ENCODE assay signal across 18 cellular contexts in genomic region chr16:77834600-77834963, GRCh38. TPM values are rescaled to one million over a fixed set of nuclear protein-coding genes. Genes with fewer than 3 reads are reported as not detected.
DNase-seq lines count a peak whose midpoint lies in the region; ATAC-seq and TF ChIP-seq lines count a peak whose summit lies in the region.
"Had no signal": no experiment of that assay in that cellular context is flagged by ENCODE, and none has a peak within 500 bp of the region (broad histone marks: within the 10 kb centered on the region; RNA-seq: fewer than 3 reads in every experiment).

No MANE protein-coding gene starts in this region.

- H3K4me1 Mint-ChIP-seq in Calu3 (ENCODE audit: low read depth, unreplicated experiment) = peaks cover 9% of the 10 kb centered on the region

- peaks cover 3% of the 10 kb centered on the region for H3K9me3 Mint-ChIP-seq in Calu3 (ENCODE audit: low read depth, unreplicated experiment)
- H3K9me3 Mint-ChIP-seq: activated CD4-positive, alpha-beta memory T cell treated with anti-CD3 and anti-CD28 coated beads for 36 hours had no signal

- no peaks in the 10 kb centered on the region for H3K36me3 Mint-ChIP-seq in Calu3 (ENCODE audit: insufficient read depth, unreplicated experiment)
- H3K36me3 Mint-ChIP-seq: activated CD4-positive, alpha-beta memory T cell treated with anti-CD3 and anti-CD28 coated beads for 36 hours had no signal

- no peak overlapping the region for H3K27ac Mint-ChIP-seq in Calu3 (ENCODE audit: unreplicated experiment)
- H3K27ac Mint-ChIP-seq: activated CD4-positive, alpha-beta memory T cell treated with anti-CD3 and anti-CD28 coated beads for 36 hours had no signal

- H3K4me1 ChIP-seq in HUES48 (ENCODE audit: control insufficient read depth, insufficient read depth, low read length) = peaks cover 14% of the 10 kb centered on the region

- H3K36me3 ChIP-seq in HUES48 (ENCODE audit: control insufficient read depth, insufficient read depth, low read length) = peaks cover 17% of the 10 kb centered on the region
- H3K36me3 ChIP-seq: tibial artery had no signal

- peaks cover 33% of the 10 kb centered on the region for H3K27me3 Mint-ChIP-seq in Calu3 (ENCODE audit: unreplicated experiment)

- CTCF ChIA-PET in AG04450 (lab: Charles Lee) = interaction anchor here (1.3 to 2.9 kb wide), 2 partner anchors 10 to 168 kb away, joined by 6 to 7 read pairs; no protein-coding TSS in a partner anchor
- CTCF ChIA-PET in Calu3 (lab: Charles Lee) = no interaction called here

- no TSS peak for BruUV-seq in Calu3 (replicated peaks; lab: Mats Ljungman, UMichigan)

- H3K27me3 ChIP-seq in AG04450 (ENCODE audit: control insufficient read depth, insufficient read depth, low read length) (no peaks in the 10 kb centered on the region), HUES48 (ENCODE audit: control insufficient read depth, insufficient read depth, low read length) (no peaks in the 10 kb centered on the region)
- H3K27me3 ChIP-seq: tibial artery had no signal

- no peak overlapping the region for H3K4me3 Mint-ChIP-seq in Calu3 (ENCODE audit: low read depth, unreplicated experiment)
- H3K4me3 Mint-ChIP-seq: activated CD4-positive, alpha-beta memory T cell treated with anti-CD3 and anti-CD28 coated beads for 36 hours had no signal

- H3K9me3 ChIP-seq in AG04450 (ENCODE audit: control insufficient read depth, insufficient read depth, low read length) (no peaks in the 10 kb centered on the region), HUES48 (ENCODE audit: control insufficient read depth, insufficient read depth, low read length) (no peaks in the 10 kb centered on the region)
- H3K9me3 ChIP-seq: tibial artery had no signal

- no peak overlapping the region for H3K4me3 ChIP-seq in AG04450 (ENCODE audit: low read depth, low read length)
- no peak overlapping the region for H3K4me3 ChIP-seq in HUES48 (ENCODE audit: low read depth, low read length)
- H3K4me3 ChIP-seq: tibial artery had no signal

- H3K9ac ChIP-seq in HUES48 (ENCODE audit: low read depth, low read length) = peak overlapping the region; percentile 73; the same call in 1 of the 2 replicates

- TF ChIP-seq CTCF in AG04450 (IDR thresholded peaks at IDR 0.05; ENCODE audit: low read depth, low read length) (no peak), Calu3 (IDR thresholded peaks at IDR 0.05; ENCODE audit: unreplicated experiment) (no peak)

- intact Hi-C loops in posterior cingulate gyrus (cut with DNase I) (no loop called here), Calu3 (cut with micrococcal nuclease; ENCODE audit: unreplicated experiment) (no loop called here)

- H3K27ac ChIP-seq in AG04450 (ENCODE audit: low read depth, low read length) = peak overlapping the region; percentile 98
- H3K27ac ChIP-seq in HUES48 (ENCODE audit: low read depth, low read length) = peak overlapping the region; percentile 94
- H3K27ac ChIP-seq: tibial artery had no signal

- ATAC-seq in GM21390 (IDR thresholded peaks at IDR 0.05; ENCODE audit: unreplicated experiment) = no peak

- POLR2A ChIA-PET in AG04450 (lab: Yijun Ruan, JAX) = interaction anchor here (0.6 to 1.5 kb wide), 7 partner anchors 8 to 112 kb away, joined by 3 to 12 read pairs (median 6); partner anchors contain the start of gene NUDT7

- DNase-seq in AG04450 (ENCODE audit: low read depth, low spot score) (peak; percentile 88), dermis blood vessel endothelial cell (peak; percentile 40), left kidney (ENCODE audit: low read depth, low spot score) (peak; percentile 54), posterior cingulate gyrus (no peak), Calu3 (no peak), HuH-7 (ENCODE audit: low spot score) (no peak)
- DNase-seq: activated CD4-positive, alpha-beta memory T cell treated with anti-CD3 and anti-CD28 coated beads for 36 hours; activated gamma-delta T cell; caudate nucleus; erythroblast; midbrain; NCI-H2029 treated with DMSO at 0.1 percent for 48 hours; NCI-H82; SHP77; T1000; tibial artery had no signal

RNA-seq across cellular contexts. Expression of gene VAT1L, which starts 46.2 kb away (rescaled TPM):
- 115 and 128 TPM in 2 replicates for polyA plus RNA-seq in AG04450 (2011; rRNA removed)
- polyA minus RNA-seq in AG04450 (2011; rRNA and poly(A)+ RNA removed) = 79.3 and 89.3 TPM in 2 replicates
- 0.37 and 1.4 TPM in 2 replicates for total RNA-seq in dermis blood vessel endothelial cell
- total RNA-seq in Calu3 (2022) = not detected in 2 replicates
- total RNA-seq: activated CD4-positive, alpha-beta memory T cell treated with anti-CD3 and anti-CD28 coated beads for 36 hours had no signal

Comparison
In these comparisons a context has a peak if more than half of its experiments do, and no peak if none do; other contexts are left out.
1. DNase-seq: peak in AG04450 (single experiment), dermis blood vessel endothelial cell (single experiment) and left kidney (single experiment); none in posterior cingulate gyrus (0 of 10), Calu3 (single experiment) and HuH-7 (single experiment).